ENCODE assay signal across 15 cellular contexts in the genomic region with DNA sequence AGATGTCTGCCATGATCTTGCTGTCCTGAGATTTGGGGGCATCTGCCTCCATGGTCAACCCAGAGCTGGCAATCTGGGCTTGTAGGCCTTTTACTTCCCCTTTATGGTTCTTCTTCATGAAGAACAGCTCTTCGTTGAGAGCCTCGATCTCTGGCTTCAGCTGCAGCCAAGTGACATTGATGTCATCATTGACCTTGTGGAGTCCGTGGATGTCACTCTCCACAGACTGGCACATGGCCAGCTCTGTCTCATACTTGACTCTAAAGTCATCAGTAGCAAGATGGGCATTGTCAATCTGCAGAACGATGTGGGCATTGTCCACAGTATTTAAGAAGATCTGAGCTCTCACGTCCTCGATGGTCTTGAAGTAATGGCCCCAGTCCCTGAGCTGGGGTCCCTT. TPM values are rescaled to one million over a fixed set of nuclear protein-coding genes. Genes with fewer than 3 reads are reported as not detected.
A peak's percentile ranks its signal among the peaks of the same experiment; 100 is the strongest.
DNase-seq lines count a peak whose midpoint lies in the region; FAIRE-seq and TF ChIP-seq lines count a peak whose summit lies in the region.
"Had no signal": no experiment of that assay in that cellular context is flagged by ENCODE, and none has a peak within 500 bp of the region (broad histone marks: within the 10 kb centered on the region; RNA-seq: fewer than 3 reads in every experiment).

No MANE protein-coding gene starts in this region.

- peaks cover 38 to 42% of the 10 kb centered on the region in 2 experiments for H3K4me1 ChIP-seq in neutrophil (ENCODE audit: control insufficient read depth in 1 of 2, insufficient read depth in 1 of 2, low read depth in 1 of 2, low read length in 1 of 2)

- peaks cover 7% of the 10 kb centered on the region for H3K36me3 Mint-ChIP-seq in IgD-negative memory B cell

- peak overlapping the region in 2 of 3 donors; percentile 80 to 82 for H3K27ac Mint-ChIP-seq in IgD-negative memory B cell

- TF ChIP-seq CTCF in bronchial epithelial cell (IDR thresholded peaks at IDR 0.05; ENCODE audit: insufficient read depth, low read length, severe bottlenecking) = no peak
- TF ChIP-seq CTCF in neutrophil (IDR thresholded peaks at IDR 0.05) = no peak

- peaks cover 46 to 55% (median 51%) of the 10 kb centered on the region in 3 donors for H3K4me1 Mint-ChIP-seq in IgD-negative memory B cell

- H3K27me3 Mint-ChIP-seq in IgD-negative memory B cell = no peaks in the 10 kb centered on the region

- H3K4me3 ChIP-seq in bronchial epithelial cell (ENCODE audit: low read depth, low read length) (no peak overlapping the region), neutrophil (ENCODE audit: low read depth in 1 of 2, low read length in 1 of 2) (no peak overlapping the region)
- H3K4me3 ChIP-seq: tibial artery had no signal

- H3K9me3 Mint-ChIP-seq in IgD-negative memory B cell = no peaks in the 10 kb centered on the region

- peak; percentile 55 for FAIRE-seq in bronchial epithelial cell (lab: Jason Lieb, UNC)
- FAIRE-seq: colon, keratinocyte had no signal

- peak; percentile 23 for DNase-seq in activated CD4-positive, alpha-beta T cell treated with anti-CD3 and anti-CD28 coated beads for 48 hours
- DNase-seq in activated CD4-positive, alpha-beta T cell treated with anti-CD3 and anti-CD28 coated beads, Interleukin-2, amount 50 U/mL, for 1 hour = no peak
- DNase-seq in bronchial epithelial cell (ENCODE audit: low read depth) (no peak), mucosa of gallbladder (ENCODE audit: low spot score) (no peak), NCI-H1436 treated with DMSO at 0.1 percent for 48 hours (lab: John Stamatoyannopoulos, UW) (no peak), mesenteric fat pad (ENCODE audit: low spot score) (no peak)
- DNase-seq: Calu3, NCI-H187 treated with DMSO at 0.1 percent for 48 hours, NCI-H510A treated with DMSO at 0.1 percent for 48 hours, tibial artery had no signal

- H3K4me3 Mint-ChIP-seq in IgD-negative memory B cell = no peak overlapping the region

- peak overlapping the region; percentile 59 for H3K27ac ChIP-seq in neutrophil
- H3K27ac ChIP-seq: epithelial cell of prostate, tibial artery had no signal

- H3K9me3 ChIP-seq in neutrophil = no peaks in the 10 kb centered on the region
- H3K9me3 ChIP-seq: tibial artery had no signal

- H3K36me3 ChIP-seq in bronchial epithelial cell (ENCODE audit: control insufficient read depth, insufficient read depth, low read length) = no peaks in the 10 kb centered on the region
- no peaks in the 10 kb centered on the region for H3K36me3 ChIP-seq in neutrophil
- H3K36me3 ChIP-seq: tibial artery had no signal

- no peaks in the 10 kb centered on the region for H3K27me3 ChIP-seq in bronchial epithelial cell (ENCODE audit: control insufficient read depth, insufficient read depth, low read length)
- H3K27me3 ChIP-seq in neutrophil = no peaks in the 10 kb centered on the region
- H3K27me3 ChIP-seq: tibial artery had no signal

RNA-seq across cellular contexts. Expression of a gene that starts 29.2 kb away (rescaled TPM):
- 44.9 TPM for polyA plus RNA-seq in IgD-negative memory B cell
- total RNA-seq in bronchial epithelial cell (16.6 and 20.5 TPM in 2 replicates), mucosa of gallbladder (93.0 TPM), mesenteric fat pad (105 TPM)
